ENCODE assay signal across 8 cellular contexts in the genomic region with DNA sequence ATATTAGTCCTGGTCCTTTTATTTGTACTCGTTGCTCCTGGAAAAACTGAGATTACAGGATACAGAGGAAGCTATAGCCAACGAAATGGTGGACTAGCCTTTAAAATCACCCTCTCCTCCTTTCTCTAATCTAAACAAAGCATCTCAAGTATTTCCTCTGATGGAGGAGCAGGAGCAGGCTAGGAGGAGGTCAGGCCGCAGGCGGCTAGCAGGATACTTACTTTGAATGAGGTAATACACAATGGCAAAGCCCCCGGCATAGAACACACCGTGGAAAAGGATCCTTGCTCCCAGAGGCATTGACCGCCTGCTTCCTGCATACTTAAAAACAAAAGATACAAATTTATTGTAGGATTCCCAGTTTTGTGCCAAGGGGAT.
DNase-seq lines count a peak whose midpoint lies in the region; ATAC-seq lines count a peak whose summit lies in the region.

No MANE protein-coding gene starts in this region.

- ATAC-seq in stimulated activated naive B cell treated with anti-CD40 and anti-IgM and Interleukin-4, amounts not matched to agents 10 μg/mL and 1 μg/mL and 100 μg/mL, for 72 hours (replicated peaks): no peak
- ATAC-seq in GM21723 (IDR thresholded peaks at IDR 0.05; ENCODE audit: unreplicated experiment): no peak

- no peaks in the 10 kb centered on the region for H3K27me3 Mint-ChIP-seq in activated T-helper 2 cell treated with anti-CD3 and anti-CD28 coated beads, Interferon-gamma antibody, Interleukin-2, Interleukin-4, amounts not matched to agents 10 μg/mL and 5 μg/mL and 100 μg/mL, durations not matched to agents 14 hours and 24 hours and 36 hours (ENCODE audit: low read depth)
- no peaks in the 10 kb centered on the region for H3K27me3 Mint-ChIP-seq in stimulated activated naive B cell treated with anti-CD40 and anti-IgM and Interleukin-4, amounts not matched to agents 10 μg/mL and 1 μg/mL and 100 μg/mL, for 72 hours

- peak; percentile 23 for DNase-seq in HS-27A (ENCODE audit: low read depth)
- no peak for DNase-seq in activated T-helper 2 cell treated with anti-CD3 and anti-CD28 coated beads, Interferon-gamma antibody, Interleukin-2, Interleukin-4, amounts not matched to agents 10 μg/mL and 5 μg/mL and 100 μg/mL, durations not matched to agents 14 hours and 24 hours and 36 hours (ENCODE audit: low spot score)
- DNase-seq in hepatic stellate cell (ENCODE audit: low spot score): peak; percentile 33
- DNase-seq in stimulated activated naive B cell treated with anti-CD40 and anti-IgM and Interleukin-4, amounts not matched to agents 10 μg/mL and 1 μg/mL and 100 μg/mL, for 72 hours: no peak
- DNase-seq in SHP77 (lab: John Stamatoyannopoulos, UW): no peak
- DNase-seq in DMS114 treated with DMSO at 0.1 percent for 48 hours (lab: John Stamatoyannopoulos, UW; ENCODE audit: unreplicated experiment): no peak
- no peak for DNase-seq in activated gamma-delta T cell treated with Interleukin-2 at 50 U/mL for 16 hours

- H3K36me3 Mint-ChIP-seq in activated T-helper 2 cell treated with anti-CD3 and anti-CD28 coated beads, Interferon-gamma antibody, Interleukin-2, Interleukin-4, amounts not matched to agents 10 μg/mL and 5 μg/mL and 100 μg/mL, durations not matched to agents 14 hours and 24 hours and 36 hours (ENCODE audit: low read depth): peaks cover 56% of the 10 kb centered on the region
- peaks cover 34 to 57% of the 10 kb centered on the region in 2 donors for H3K36me3 Mint-ChIP-seq in stimulated activated naive B cell treated with anti-CD40 and anti-IgM and Interleukin-4, amounts not matched to agents 10 μg/mL and 1 μg/mL and 100 μg/mL, for 72 hours

- no peaks in the 10 kb centered on the region for H3K9me3 Mint-ChIP-seq in activated T-helper 2 cell treated with anti-CD3 and anti-CD28 coated beads, Interferon-gamma antibody, Interleukin-2, Interleukin-4, amounts not matched to agents 10 μg/mL and 5 μg/mL and 100 μg/mL, durations not matched to agents 14 hours and 24 hours and 36 hours
- peaks cover 0 to 3% of the 10 kb centered on the region in 2 donors for H3K9me3 Mint-ChIP-seq in stimulated activated naive B cell treated with anti-CD40 and anti-IgM and Interleukin-4, amounts not matched to agents 10 μg/mL and 1 μg/mL and 100 μg/mL, for 72 hours

- H3K4me3 Mint-ChIP-seq in activated T-helper 2 cell treated with anti-CD3 and anti-CD28 coated beads, Interferon-gamma antibody, Interleukin-2, Interleukin-4, amounts not matched to agents 10 μg/mL and 5 μg/mL and 100 μg/mL, durations not matched to agents 14 hours and 24 hours and 36 hours (ENCODE audit: low read depth): peak overlapping the region; percentile 9
- H3K4me3 Mint-ChIP-seq in stimulated activated naive B cell treated with anti-CD40 and anti-IgM and Interleukin-4, amounts not matched to agents 10 μg/mL and 1 μg/mL and 100 μg/mL, for 72 hours: peak overlapping the region; percentile 75 to 80

- intact Hi-C loops in activated T-helper 2 cell treated with anti-CD3 and anti-CD28 coated beads, Interferon-gamma antibody, Interleukin-2, Interleukin-4, amounts not matched to agents 10 μg/mL and 5 μg/mL and 100 μg/mL, durations not matched to agents 14 hours and 24 hours and 36 hours (cut with micrococcal nuclease): loop anchor here (5.0 kb wide), 1 partner anchor 1765 kb away; no protein-coding TSS in a partner anchor

- peak overlapping the region; percentile 98 for H3K27ac Mint-ChIP-seq in activated T-helper 2 cell treated with anti-CD3 and anti-CD28 coated beads, Interferon-gamma antibody, Interleukin-2, Interleukin-4, amounts not matched to agents 10 μg/mL and 5 μg/mL and 100 μg/mL, durations not matched to agents 14 hours and 24 hours and 36 hours
- H3K27ac Mint-ChIP-seq in stimulated activated naive B cell treated with anti-CD40 and anti-IgM and Interleukin-4, amounts not matched to agents 10 μg/mL and 1 μg/mL and 100 μg/mL, for 72 hours: peak overlapping the region; percentile 98

- H3K4me1 Mint-ChIP-seq in activated T-helper 2 cell treated with anti-CD3 and anti-CD28 coated beads, Interferon-gamma antibody, Interleukin-2, Interleukin-4, amounts not matched to agents 10 μg/mL and 5 μg/mL and 100 μg/mL, durations not matched to agents 14 hours and 24 hours and 36 hours (ENCODE audit: low read depth): peaks cover 84% of the 10 kb centered on the region
- peaks cover 64 to 98% of the 10 kb centered on the region in 2 donors for H3K4me1 Mint-ChIP-seq in stimulated activated naive B cell treated with anti-CD40 and anti-IgM and Interleukin-4, amounts not matched to agents 10 μg/mL and 1 μg/mL and 100 μg/mL, for 72 hours

Comparison
In these comparisons a context has a peak if more than half of its experiments do, and no peak if none do; other contexts are left out.
1. DNase-seq: peak in HS-27A (single experiment) and hepatic stellate cell (single experiment); none in activated T-helper 2 cell treated with anti-CD3 and anti-CD28 coated beads, Interferon-gamma antibody, Interleukin-2, Interleukin-4, amounts not matched to agents 10 μg/mL and 5 μg/mL and 100 μg/mL, durations not matched to agents 14 hours and 24 hours and 36 hours (single experiment), stimulated activated naive B cell treated with anti-CD40 and anti-IgM and Interleukin-4, amounts not matched to agents 10 μg/mL and 1 μg/mL and 100 μg/mL, for 72 hours (single experiment), SHP77 (0 of 2), DMS114 treated with DMSO at 0.1 percent for 48 hours (single experiment) and activated gamma-delta T cell treated with Interleukin-2 at 50 U/mL for 16 hours (single experiment).